Comparison of ENCODE assay signal across 22 cellular contexts in the genomic region with DNA sequence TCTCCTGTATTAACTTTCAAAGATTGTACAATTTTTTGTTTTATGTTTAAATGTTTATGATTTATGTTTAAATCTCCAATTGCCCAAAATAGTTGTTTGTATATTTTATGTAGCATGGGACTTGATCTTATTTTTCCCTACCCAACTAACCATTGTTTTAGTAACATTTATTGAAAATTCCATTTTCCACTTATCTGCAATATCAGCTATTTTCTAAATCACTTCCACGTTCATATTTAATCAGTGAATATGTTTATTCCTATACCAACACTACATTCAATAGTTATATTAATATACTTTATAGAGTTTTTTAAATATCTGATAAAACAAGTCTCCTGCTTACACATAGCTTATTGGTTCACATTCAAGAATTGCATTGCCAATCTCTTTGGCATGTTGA.
DNase-seq lines count a peak whose midpoint lies in the region; ATAC-seq, FAIRE-seq and TF ChIP-seq lines count a peak whose summit lies in the region.
"Had no signal": no experiment of that assay in that cellular context is flagged by ENCODE, and none has a peak within 500 bp of the region (broad histone marks: within the 10 kb centered on the region; RNA-seq: fewer than 3 reads in every experiment).

No MANE protein-coding gene starts in this region.

- BruUV-seq in HepG2 (replicated peaks; lab: Mats Ljungman, UMichigan), result no TSS peak
- BruUV-seq in K562 (replicated peaks; lab: Mats Ljungman, UMichigan), result no TSS peak

- FAIRE-seq in HepG2 (lab: Jason Lieb, UNC) (no peak), K562 (lab: Jason Lieb, UNC) (no peak), small intestine (lab: Jason Lieb, UNC) (peak; percentile 79)
- FAIRE-seq: D721Med, G401.6, GM12891, GM19239 had no signal

- no peak overlapping the region for H3K9ac ChIP-seq in HepG2 (ENCODE audit: insufficient read depth, low read depth, low read length)
- no peak overlapping the region for H3K9ac ChIP-seq in K562 (ENCODE audit: insufficient read depth in 1 of 2, low read depth in 2 of 2, low read length in 2 of 2)
- H3K9ac ChIP-seq: BLaER1 had no signal

- POLR2A ChIA-PET in HepG2 (lab: Yijun Ruan, JAX), result no interaction called here
- POLR2A ChIA-PET in K562 (lab: Yijun Ruan, JAX), result no interaction called here

- H3K4me1 ChIP-seq in HepG2 (ENCODE audit: insufficient read depth, low read length) (no peaks in the 10 kb centered on the region), right lobe of liver (no peaks in the 10 kb centered on the region), K562 (replicated peaks in 1 of 2; ENCODE audit: control insufficient read depth in 2 of 2, insufficient read depth in 2 of 2, low read length in 2 of 2) (no peaks in the 10 kb centered on the region), small intestine (ENCODE audit: control insufficient read depth in 2 of 2, insufficient read depth in 1 of 2, low read depth in 1 of 2, low read length in 1 of 2) (no peaks in the 10 kb centered on the region)
- H3K4me1 ChIP-seq: BE2C, BLaER1, Caco-2 had no signal

- CTCF ChIA-PET in HepG2 (lab: Yijun Ruan, JAX; ENCODE audit: low intra/inter-chr PET ratio, low total read pairs), result no interaction called here
- CTCF ChIA-PET in K562 (lab: Yijun Ruan, JAX; ENCODE audit: low intra/inter-chr PET ratio), result no interaction called here

- H3K9me1 ChIP-seq in K562 (ENCODE audit: control insufficient read depth, insufficient read depth, low read length), result no peaks in the 10 kb centered on the region

- in situ Hi-C loops in HepG2 (cut with HindIII; ENCODE audit: extremely low pct_ligation_motif_present, low pct_unique_long_range_greater_than_20kb), result no loop called here
- in situ Hi-C loops in K562 (cut with MboI), result no loop called here

- H3K27me3 ChIP-seq in HepG2 (ENCODE audit: control insufficient read depth in 1 of 2, insufficient read depth in 2 of 2, low read length in 2 of 2), result no peaks in the 10 kb centered on the region
- no peaks in the 10 kb centered on the region for H3K27me3 ChIP-seq in right lobe of liver
- H3K27me3 ChIP-seq in K562 (ENCODE audit: control insufficient read depth in 2 of 2, insufficient read depth in 2 of 2, low read length in 2 of 2), result no peaks in the 10 kb centered on the region
- H3K27me3 ChIP-seq in small intestine (ENCODE audit: control insufficient read depth in 2 of 2, insufficient read depth in 2 of 2, low read length in 2 of 2), result no peaks in the 10 kb centered on the region
- H3K27me3 ChIP-seq: BE2C, BLaER1 had no signal

- no peak overlapping the region for H3K4me2 ChIP-seq in HepG2 (ENCODE audit: low read depth, low read length)
- H3K4me2 ChIP-seq in K562 (ENCODE audit: insufficient read depth, low read length), result no peak overlapping the region
- H3K4me2 ChIP-seq: BLaER1 had no signal

- H3K27ac ChIP-seq in HepG2 (ENCODE audit: extremely low read length, insufficient read depth, low read length), result no peak overlapping the region
- H3K27ac ChIP-seq in right lobe of liver, result no peak overlapping the region
- H3K27ac ChIP-seq in K562 (ENCODE audit: extremely low read depth, low read depth, low read length), result no peak overlapping the region
- H3K27ac ChIP-seq in small intestine (ENCODE audit: low read depth in 1 of 2, low read length in 1 of 2), result no peak overlapping the region
- H3K27ac ChIP-seq: 22Rv1, BLaER1 had no signal

- TF ChIP-seq RAD21 in HepG2 (CRISPR knock-in tag; IDR thresholded peaks at IDR 0.05) (no peak), K562 (CRISPR knock-in tag; conservative IDR thresholded peaks at IDR 0.05 in 1 of 2, IDR thresholded peaks at IDR 0.05 in 1 of 2) (no peak)

- no peak for ATAC-seq in HepG2
- ATAC-seq in right lobe of liver, result no peak
- ATAC-seq in K562, result no peak

- H3K9me3 ChIP-seq in HepG2 (ENCODE audit: low read length), result peaks cover 56% of the 10 kb centered on the region
- H3K9me3 ChIP-seq in right lobe of liver, result no peaks in the 10 kb centered on the region
- no peaks in the 10 kb centered on the region for H3K9me3 ChIP-seq in K562 (replicated peaks; ENCODE audit: control insufficient read depth, insufficient read depth, low read depth, low read length)
- H3K9me3 ChIP-seq in small intestine (ENCODE audit: control insufficient read depth, low read depth), result peaks cover 5% of the 10 kb centered on the region
- H3K9me3 ChIP-seq: BE2C had no signal

- H3K36me3 ChIP-seq in HepG2 (replicated peaks in 1 of 2; ENCODE audit: control insufficient read depth in 1 of 2, insufficient read depth in 2 of 2, low read length in 2 of 2) (no peaks in the 10 kb centered on the region), right lobe of liver (no peaks in the 10 kb centered on the region), K562 (ENCODE audit: control insufficient read depth, insufficient read depth, low read length) (no peaks in the 10 kb centered on the region), small intestine (ENCODE audit: control insufficient read depth in 2 of 2, insufficient read depth in 2 of 2, low read length in 2 of 2) (no peaks in the 10 kb centered on the region)
- H3K36me3 ChIP-seq: BE2C, BLaER1 had no signal

- no peak for DNase-seq in HepG2 (ENCODE audit: low spot score)
- no peak for DNase-seq in right lobe of liver
- no peak for DNase-seq in K562 (ENCODE audit: extremely low read depth in 1 of 4, low spot score in 3 of 4)
- no peak for DNase-seq in small intestine
- DNase-seq in islet precursor cell, result no peak
- no peak for DNase-seq in lower leg skin (ENCODE audit: low spot score in 2 of 2)
- DNase-seq: ACHN; BE2C; C1 segment of cervical spinal cord; Caco-2; Calu3; CD4-positive, alpha-beta memory T cell; CD4-positive, CD25-positive, alpha-beta regulatory T cell; CD8-positive, alpha-beta memory T cell; DMS79 treated with DMSO at 0.1 percent for 48 hours; GF-D8 had no signal

- TF ChIP-seq CTCF in HepG2 (CRISPR knock-in tag; IDR thresholded peaks at IDR 0.05) (no peak), right lobe of liver (IDR thresholded peaks at IDR 0.05) (no peak), K562 (IDR thresholded peaks at IDR 0.05 in 2 of 3, conservative IDR thresholded peaks at IDR 0.05 in 1 of 3; ENCODE audit: insufficient read depth in 2 of 3, low read depth in 1 of 3, low read length in 3 of 3) (no peak), lower leg skin (IDR thresholded peaks at IDR 0.05) (no peak)

- 0% methylated on average over 1 of the region's 1 CpG for WGBS in HepG2 (ENCODE audit: low lambda C conversion rate)
- WGBS in right lobe of liver (ENCODE audit: insufficient coverage, low coverage, low lambda C conversion rate, missing lambda C conversion rate), result 22% methylated on average over 1 of the region's 1 CpG
- WGBS in K562 (ENCODE audit: insufficient coverage, low coverage, missing lambda C conversion rate), result 0% methylated on average over 1 of the region's 1 CpG
- 51 to 74% (median 55%) methylated on average over 1 of the region's 1 CpG for WGBS in small intestine, 3 donors
- WGBS in lower leg skin, 2 donors, result 69 to 76% methylated on average over 1 of the region's 1 CpG

- no peaks in the 10 kb centered on the region for H3K79me2 ChIP-seq in HepG2 (ENCODE audit: insufficient read depth, low read length)
- H3K79me2 ChIP-seq in K562 (ENCODE audit: control insufficient read depth, insufficient read depth, low read length), result no peaks in the 10 kb centered on the region

- H3K4me3 ChIP-seq in HepG2 (replicated peaks in 1 of 3; ENCODE audit: insufficient read depth in 1 of 3, low read depth in 2 of 3, low read length in 3 of 3) (no peak overlapping the region), right lobe of liver (no peak overlapping the region), K562 (no peak overlapping the region), small intestine (ENCODE audit: low read depth in 1 of 2, low read length in 2 of 2) (no peak overlapping the region), lower leg skin (ENCODE audit: low read depth, poor library complexity, severe bottlenecking) (no peak overlapping the region)
- H3K4me3 ChIP-seq: BLaER1 had no signal

- no peak overlapping the region for H2AFZ ChIP-seq in HepG2 (ENCODE audit: low read length)
- H2AFZ ChIP-seq in K562 (ENCODE audit: low read depth, low read length), result no peak overlapping the region

- TF ChIP-seq POLR2A in HepG2 (IDR thresholded peaks at IDR 0.05; ENCODE audit: insufficient read depth in 1 of 2, low read depth in 2 of 2, low read length in 2 of 2) (no peak), right lobe of liver (IDR thresholded peaks at IDR 0.05) (no peak), K562 (conservative IDR thresholded peaks at IDR 0.05) (no peak), lower leg skin (IDR thresholded peaks at IDR 0.05) (no peak)

- TF ChIP-seq EP300 in HepG2 (IDR thresholded peaks at IDR 0.05; ENCODE audit: low read depth in 2 of 2, low read length in 2 of 2) (no peak), HepG2 (CRISPR knock-in tag; IDR thresholded peaks at IDR 0.05; ENCODE audit: borderline replicate concordance) (no peak), K562 (IDR thresholded peaks at IDR 0.05; ENCODE audit: low read length) (no peak)

- intact Hi-C loops in HepG2 (cut with micrococcal nuclease; ENCODE audit: unreplicated experiment) (no loop called here), right lobe of liver (cut with DNase I) (no loop called here), K562 (cut with micrococcal nuclease) (no loop called here), lower leg skin (cut with DNase I; ENCODE audit: low total_unique reads) (no loop called here)

- no peaks in the 10 kb centered on the region for H4K20me1 ChIP-seq in HepG2 (ENCODE audit: insufficient read depth, low read length)
- H4K20me1 ChIP-seq in K562 (replicated peaks; ENCODE audit: control insufficient read depth, insufficient read depth, low read length), result no peaks in the 10 kb centered on the region
- H4K20me1 ChIP-seq: BLaER1 had no signal

TF ChIP-seq in HepG2, 621 proteins besides CTCF, POLR2A, EP300 and RAD21:
- TF ChIP-seq MAFK (conservative IDR thresholded peaks at IDR 0.05 in 1 of 2, IDR thresholded peaks at IDR 0.05 in 1 of 2; ENCODE audit: low read length in 2 of 2) (peak; percentile 48 to 75; a peak in 3 of 4 replicates), MAFF (IDR thresholded peaks at IDR 0.05; ENCODE audit: low read depth, low read length) (peak; percentile 50; the same call in 1 of the 2 replicates), ZNF776 (CRISPR knock-in tag; IDR thresholded peaks at IDR 0.05) (no peak)

TF ChIP-seq in K562, 482 proteins besides CTCF, POLR2A, EP300 and RAD21 (continues in another document):
- TF ChIP-seq ZNF830 (CRISPR knock-in tag; IDR thresholded peaks at IDR 0.05) (no peak), ZC3H8 (IDR thresholded peaks at IDR 0.05) (no peak), FOXJ2 (tag; IDR thresholded peaks at IDR 0.05) (no peak), HDGF (IDR thresholded peaks at IDR 0.05) (no peak), SIRT6 (IDR thresholded peaks at IDR 0.05; ENCODE audit: low read depth, low read length) (no peak), ZNF316 (IDR thresholded peaks at IDR 0.05) (peak; percentile 70)
- TF ChIP-seq, protein P1, sequence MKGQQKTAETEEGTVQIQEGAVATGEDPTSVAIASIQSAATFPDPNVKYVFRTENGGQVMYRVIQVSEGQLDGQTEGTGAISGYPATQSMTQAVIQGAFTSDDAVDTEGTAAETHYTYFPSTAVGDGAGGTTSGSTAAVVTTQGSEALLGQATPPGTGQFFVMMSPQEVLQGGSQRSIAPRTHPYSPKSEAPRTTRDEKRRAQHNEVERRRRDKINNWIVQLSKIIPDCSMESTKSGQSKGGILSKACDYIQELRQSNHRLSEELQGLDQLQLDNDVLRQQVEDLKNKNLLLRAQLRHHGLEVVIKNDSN (CRISPR knock-in tag; IDR thresholded peaks at IDR 0.05), result no peak
